In genomic region chr6:70894001-70894400, GRCh38 we compare ENCODE assay signal across 17 cellular contexts.
"Had no signal": no experiment of that assay in that cellular context is flagged by ENCODE, and none has a peak within 500 bp of the region (broad histone marks: within the 10 kb centered on the region; RNA-seq: fewer than 3 reads in every experiment).

No MANE protein-coding gene starts in this region.

- DNase-seq: cortex of kidney; effector CD8-positive, alpha-beta T cell; gastrocnemius medialis; islet precursor cell; mammary epithelial cell; mucosa of descending colon; naive thymus-derived CD8-positive, alpha-beta T cell; sigmoid colon; stimulated activated CD4-positive, alpha-beta T cell treated with anti-CD3 and anti-CD28 coated beads, Interleukin-2, amount 100 ng/mL, for 24 hours; stimulated activated CD4-positive, alpha-beta T cell treated with anti-CD3 and anti-CD28 coated beads, Interleukin-4, amount 100 ng/mL, for 4 hours; stimulated activated naive B cell treated with anti-CD40 and anti-IgM and Interleukin-4, amounts not matched to agents 10 μg/mL and 1 μg/mL and 100 μg/mL, for 72 hours; stomach; transverse colon had no signal

- H3K27me3 ChIP-seq: gastrocnemius medialis, sigmoid colon, stomach, transverse colon had no signal

- H3K27ac ChIP-seq: dorsolateral prefrontal cortex, gastrocnemius medialis, sigmoid colon, skin epidermis, stomach, thoracic aorta, transverse colon had no signal

- H3K4me1 ChIP-seq: gastrocnemius medialis, sigmoid colon, transverse colon had no signal

- H3K36me3 ChIP-seq: gastrocnemius medialis, sigmoid colon, stomach, thoracic aorta, transverse colon had no signal

- ATAC-seq: gastrocnemius medialis; left lobe of liver; mucosa of descending colon; naive thymus-derived CD8-positive, alpha-beta T cell; stimulated activated naive B cell treated with anti-CD40 and anti-IgM and Interleukin-4, amounts not matched to agents 10 μg/mL and 1 μg/mL and 100 μg/mL, for 72 hours had no signal

- H3K4me3 ChIP-seq: dorsolateral prefrontal cortex, gastrocnemius medialis, mucosa of descending colon, sigmoid colon, skin epidermis, stomach, thoracic aorta, transverse colon had no signal
